ENCODE assay signal across 1 cellular context in genomic region chr2:20496477-20496876, GRCh38.
TF ChIP-seq lines count a peak whose summit lies in the region.

No MANE protein-coding gene starts in this region.

TF ChIP-seq in HepG2, 621 proteins besides CTCF, POLR2A, EP300 and RAD21 (continued from another document):
- TF ChIP-seq KDM2A (CRISPR knock-in tag; IDR thresholded peaks at IDR 0.05; ENCODE audit: borderline replicate concordance, low read depth) (0 out of 2 replicates have a peak, but pooled peaks have one; percentile 17), ZNF503 (CRISPR knock-in tag; IDR thresholded peaks at IDR 0.05) (no peak)
